ENCODE assay signal across 1 cellular context in genomic region chr7:30923774-30924413, GRCh38.
TF ChIP-seq lines count a peak whose summit lies in the region.

No MANE protein-coding gene starts in this region.

TF ChIP-seq in SK-N-SH, 30 proteins besides CTCF, POLR2A, EP300 and RAD21 (continued from another document):
- TF ChIP-seq POLR2AphosphoS5 (IDR thresholded peaks at IDR 0.05; ENCODE audit: low read depth, low read length) (no peak), ZBTB33 (IDR thresholded peaks at IDR 0.05; ENCODE audit: borderline replicate concordance, low read depth) (no peak), RFX5 (IDR thresholded peaks at IDR 0.05; ENCODE audit: low read length) (no peak)
